Comparison of ENCODE assay signal across 13 cellular contexts in the genomic region with DNA sequence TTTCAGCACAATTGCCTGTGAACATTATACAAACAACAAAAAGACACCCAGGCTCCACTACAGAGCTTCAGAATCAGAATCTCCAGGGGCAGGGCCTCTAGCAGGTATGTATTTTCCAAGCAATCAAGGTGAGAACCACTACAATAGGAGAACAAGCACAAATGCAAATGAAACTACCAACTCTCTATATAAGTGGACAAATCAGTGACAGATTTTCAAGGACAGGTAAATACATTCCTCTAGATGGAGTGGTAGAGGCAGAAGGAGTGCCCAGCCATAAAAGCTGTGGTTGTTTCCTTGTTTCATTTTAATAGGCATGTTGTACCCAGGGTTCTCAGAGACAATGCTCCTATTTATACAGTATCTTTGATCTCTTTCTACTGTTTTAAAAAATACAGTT. TPM values are rescaled to one million over a fixed set of nuclear protein-coding genes. Genes with fewer than 3 reads are reported as not detected.
DNase-seq lines count a peak whose midpoint lies in the region; ATAC-seq, FAIRE-seq and TF ChIP-seq lines count a peak whose summit lies in the region.
"Had no signal": no experiment of that assay in that cellular context is flagged by ENCODE, and none has a peak within 500 bp of the region (broad histone marks: within the 10 kb centered on the region; RNA-seq: fewer than 3 reads in every experiment).

No MANE protein-coding gene starts in this region.

- H3K27me3 Mint-ChIP-seq in activated naive CD8-positive, alpha-beta T cell treated with anti-CD3 and anti-CD28 coated beads, Interleukin-2, amount 50 U/mL, for 24 hours: no peaks in the 10 kb centered on the region
- no peaks in the 10 kb centered on the region for H3K27me3 Mint-ChIP-seq in activated naive CD8-positive, alpha-beta T cell treated with anti-CD3 and anti-CD28 coated beads for 36 hours
- H3K27me3 Mint-ChIP-seq: activated CD8-positive, alpha-beta T cell treated with anti-CD3 and anti-CD28 coated beads for 36 hours had no signal

- intact Hi-C loops in upper lobe of right lung (cut with DNase I): no loop called here

- ATAC-seq in activated naive CD8-positive, alpha-beta T cell treated with anti-CD3 and anti-CD28 coated beads, Interleukin-2, amount 50 U/mL, for 24 hours: no peak
- ATAC-seq in upper lobe of right lung: peak; percentile 93
- ATAC-seq in omental fat pad (ENCODE audit: low FRiP score): no peak
- ATAC-seq: activated CD8-positive, alpha-beta T cell treated with anti-CD3 and anti-CD28 coated beads for 36 hours; Right ventricle myocardium inferior had no signal

- H2AFZ ChIP-seq in SU-DHL-6 (ENCODE audit: low read depth, low read length, severe bottlenecking) (no peak overlapping the region), keratinocyte (ENCODE audit: control insufficient read depth, low read length) (no peak overlapping the region)

- no peak for FAIRE-seq in keratinocyte (lab: Jason Lieb, UNC)

- H3K36me3 ChIP-seq in SU-DHL-6 (ENCODE audit: low read length) (peaks cover 18% of the 10 kb centered on the region), keratinocyte (ENCODE audit: control insufficient read depth in 2 of 2, extremely low read depth in 1 of 2, insufficient read depth in 2 of 2, low read length in 2 of 2) (peaks cover 20 to 37% of the 10 kb centered on the region in 2 experiments), upper lobe of right lung (peaks cover 56% of the 10 kb centered on the region)

- no peak for DNase-seq in activated naive CD8-positive, alpha-beta T cell treated with anti-CD3 and anti-CD28 coated beads, Interleukin-2, amount 50 U/mL, for 24 hours
- DNase-seq in activated naive CD8-positive, alpha-beta T cell treated with anti-CD3 and anti-CD28 coated beads for 36 hours: no peak
- no peak for DNase-seq in keratinocyte (ENCODE audit: low read depth, low spot score)
- no peak for DNase-seq in upper lobe of right lung
- no peak for DNase-seq in omental fat pad (ENCODE audit: low spot score)
- no peak for DNase-seq in DMS 273 (lab: John Stamatoyannopoulos, UW; ENCODE audit: unreplicated experiment)
- no peak for DNase-seq in activated effector memory CD4-positive, alpha-beta T cell treated with Interleukin-2 at 50 U/mL for 16 hours
- DNase-seq: activated CD8-positive, alpha-beta T cell treated with anti-CD3 and anti-CD28 coated beads for 36 hours; mesendoderm; NCI-H1105 treated with DMSO at 0.1 percent for 48 hours; stimulated activated CD8-positive, alpha-beta memory T cell treated with anti-CD3 and anti-CD28 coated beads, Interleukin-4, amount 100 ng/mL, for 48 hours had no signal

- TF ChIP-seq CTCF in SU-DHL-6 (IDR thresholded peaks at IDR 0.05; ENCODE audit: insufficient read depth, low read length, poor library complexity, severe bottlenecking): no peak
- peak in 2 of 3 experiments; percentile 15 to 29 for TF ChIP-seq CTCF in keratinocyte (optimal IDR thresholded peaks at IDR 0.05 in 1 of 3, IDR thresholded peaks at IDR 0.05 in 1 of 3, conservative IDR thresholded peaks at IDR 0.05 in 1 of 3; ENCODE audit: extremely low read depth in 1 of 3, insufficient read depth in 2 of 3, low read length in 3 of 3)
- peak; percentile 19 for TF ChIP-seq CTCF in upper lobe of right lung (IDR thresholded peaks at IDR 0.05)
- TF ChIP-seq CTCF in omental fat pad (IDR thresholded peaks at IDR 0.05): no peak

- peaks cover 16% of the 10 kb centered on the region for H3F3A ChIP-seq in SU-DHL-6 (ENCODE audit: insufficient read depth)

- H3K9ac ChIP-seq in SU-DHL-6 (ENCODE audit: low read length) (no peak overlapping the region), keratinocyte (ENCODE audit: control insufficient read depth, extremely low read depth, insufficient read depth, low read length) (no peak overlapping the region)

- no peak overlapping the region for H3K4me3 ChIP-seq in SU-DHL-6 (ENCODE audit: insufficient read depth, low read length, poor library complexity, severe bottlenecking)
- H3K4me3 ChIP-seq in keratinocyte (ENCODE audit: control insufficient read depth in 2 of 3, extremely low read depth in 1 of 3, insufficient read depth in 2 of 3, low read depth in 1 of 3, low read length in 3 of 3): no peak overlapping the region
- H3K4me3 ChIP-seq in upper lobe of right lung: no peak overlapping the region

- H3K79me2 ChIP-seq in SU-DHL-6 (ENCODE audit: insufficient read depth, low read length): peaks cover 27% of the 10 kb centered on the region
- H3K79me2 ChIP-seq in keratinocyte (ENCODE audit: control insufficient read depth, insufficient read depth, low read length): peaks cover 4% of the 10 kb centered on the region

- peaks cover 27% of the 10 kb centered on the region for H3K36me3 Mint-ChIP-seq in activated naive CD8-positive, alpha-beta T cell treated with anti-CD3 and anti-CD28 coated beads, Interleukin-2, amount 50 U/mL, for 24 hours (ENCODE audit: low read depth)
- peaks cover 17% of the 10 kb centered on the region for H3K36me3 Mint-ChIP-seq in activated naive CD8-positive, alpha-beta T cell treated with anti-CD3 and anti-CD28 coated beads for 36 hours

- H3K4me1 ChIP-seq in keratinocyte (ENCODE audit: control insufficient read depth, extremely low read depth, insufficient read depth, low read length) (no peaks in the 10 kb centered on the region), upper lobe of right lung (peaks cover 9% of the 10 kb centered on the region)

- peak overlapping the region; percentile 4 for H3K27ac Mint-ChIP-seq in activated naive CD8-positive, alpha-beta T cell treated with anti-CD3 and anti-CD28 coated beads, Interleukin-2, amount 50 U/mL, for 24 hours
- no peak overlapping the region for H3K27ac Mint-ChIP-seq in activated naive CD8-positive, alpha-beta T cell treated with anti-CD3 and anti-CD28 coated beads for 36 hours
- H3K27ac Mint-ChIP-seq: activated CD8-positive, alpha-beta T cell treated with anti-CD3 and anti-CD28 coated beads for 36 hours had no signal

- H3K9me1 ChIP-seq in keratinocyte (ENCODE audit: control insufficient read depth, extremely low read depth, insufficient read depth, low read length): no peaks in the 10 kb centered on the region

- H3K9me3 Mint-ChIP-seq in activated naive CD8-positive, alpha-beta T cell treated with anti-CD3 and anti-CD28 coated beads, Interleukin-2, amount 50 U/mL, for 24 hours: no peaks in the 10 kb centered on the region
- H3K9me3 Mint-ChIP-seq in activated naive CD8-positive, alpha-beta T cell treated with anti-CD3 and anti-CD28 coated beads for 36 hours: no peaks in the 10 kb centered on the region
- H3K9me3 Mint-ChIP-seq: activated CD8-positive, alpha-beta T cell treated with anti-CD3 and anti-CD28 coated beads for 36 hours had no signal

- no peaks in the 10 kb centered on the region for H3K9me2 ChIP-seq in SU-DHL-6 (replicated peaks; ENCODE audit: insufficient read depth, low read length)

- no peaks in the 10 kb centered on the region for H3K27me3 ChIP-seq in SU-DHL-6 (ENCODE audit: low read length)
- H3K27me3 ChIP-seq in keratinocyte (ENCODE audit: control insufficient read depth, extremely low read depth, insufficient read depth, low read length): no peaks in the 10 kb centered on the region
- no peaks in the 10 kb centered on the region for H3K27me3 ChIP-seq in upper lobe of right lung

- peaks cover 2% of the 10 kb centered on the region for H3K4me1 Mint-ChIP-seq in activated naive CD8-positive, alpha-beta T cell treated with anti-CD3 and anti-CD28 coated beads, Interleukin-2, amount 50 U/mL, for 24 hours
- H3K4me1 Mint-ChIP-seq in activated naive CD8-positive, alpha-beta T cell treated with anti-CD3 and anti-CD28 coated beads for 36 hours: no peaks in the 10 kb centered on the region

- H4K20me1 ChIP-seq in SU-DHL-6 (ENCODE audit: low read depth, low read length) (peaks cover 5% of the 10 kb centered on the region; the same call in 1 of the 2 replicates), keratinocyte (ENCODE audit: control insufficient read depth, extremely low read depth, insufficient read depth, low read length) (no peaks in the 10 kb centered on the region)

- no peak overlapping the region for H3K4me3 Mint-ChIP-seq in activated naive CD8-positive, alpha-beta T cell treated with anti-CD3 and anti-CD28 coated beads, Interleukin-2, amount 50 U/mL, for 24 hours
- H3K4me3 Mint-ChIP-seq in activated naive CD8-positive, alpha-beta T cell treated with anti-CD3 and anti-CD28 coated beads for 36 hours: no peak overlapping the region
- H3K4me3 Mint-ChIP-seq: activated CD8-positive, alpha-beta T cell treated with anti-CD3 and anti-CD28 coated beads for 36 hours had no signal

- H3K9me3 ChIP-seq in SU-DHL-6 (ENCODE audit: insufficient read depth, low read length) (no peaks in the 10 kb centered on the region), keratinocyte (ENCODE audit: control insufficient read depth, low read depth, low read length) (no peaks in the 10 kb centered on the region), upper lobe of right lung (no peaks in the 10 kb centered on the region)

- peak overlapping the region; percentile 68; the same call in 1 of the 2 replicates for H3K27ac ChIP-seq in SU-DHL-6 (ENCODE audit: low read depth, low read length)
- no peak overlapping the region for H3K27ac ChIP-seq in keratinocyte (ENCODE audit: control insufficient read depth, insufficient read depth, low read length)
- H3K27ac ChIP-seq in upper lobe of right lung: peak overlapping the region; percentile 2

- peak overlapping the region; percentile 34 for H3K4me2 ChIP-seq in SU-DHL-6 (ENCODE audit: low read depth, low read length, poor library complexity, severe bottlenecking)
- H3K4me2 ChIP-seq in keratinocyte (ENCODE audit: control insufficient read depth, extremely low read depth, insufficient read depth, low read depth, low read length): no peak overlapping the region

- dilution Hi-C loops in keratinocyte (cut with MboI; ENCODE audit: extremely low pct_ligation_motif_present, low sequenced_read_pairs): no loop called here

RNA-seq across cellular contexts. Expression of a gene that starts 20.1 kb away (rescaled TPM):
- 1 to 10 TPM; 1.1 to 1.2 TPM for total RNA-seq in activated naive CD8-positive, alpha-beta T cell treated with anti-CD3 and anti-CD28 coated beads for 36 hours
- 0.17 to 0.57 TPM (median 0.37 TPM) in 3 replicates for polyA plus RNA-seq in keratinocyte
- 1.4 TPM for polyA plus RNA-seq in keratinocyte (2011; ENCODE audit: low read depth)
- 0.05 and 0.06 TPM in 2 replicates for polyA plus RNA-seq in keratinocyte (2011; cell fraction: cytosol; rRNA removed)
- 2.8 and 4.1 TPM in 2 replicates for polyA plus RNA-seq in keratinocyte (2011; cell fraction: nucleus; rRNA removed)
- polyA plus RNA-seq in keratinocyte (2012; ENCODE audit: low replicate concordance): 0.36 and 1.1 TPM in 2 replicates
- 1.3 to 3.7 TPM (median 2.9 TPM) in 3 replicates for polyA minus RNA-seq in keratinocyte
- polyA minus RNA-seq in keratinocyte (2011; cell fraction: cytosol; rRNA and poly(A)+ RNA removed): not detected
- polyA minus RNA-seq in keratinocyte (2011; cell fraction: nucleus; rRNA and poly(A)+ RNA removed): 3.7 and 6.1 TPM in 2 replicates
- total RNA-seq in upper lobe of right lung: 5.0 TPM
- total RNA-seq in omental fat pad: 1 to 10 TPM in 3 of 4 donors, under 1 TPM in 1; 0.84 to 8.4 (median 2.7) TPM

RNA-seq across cellular contexts. Expression of a gene that starts 42.4 kb away (rescaled TPM):
- total RNA-seq in activated naive CD8-positive, alpha-beta T cell treated with anti-CD3 and anti-CD28 coated beads for 36 hours: 10 to 100 TPM; 82.4 to 90.5 TPM
- polyA plus RNA-seq in keratinocyte: 43.4 to 65.5 TPM (median 64.1 TPM) in 3 replicates
- 212 TPM for polyA plus RNA-seq in keratinocyte (2011; ENCODE audit: low read depth)
- polyA plus RNA-seq in keratinocyte (2011; cell fraction: cytosol; rRNA removed): 36.3 and 73.7 TPM in 2 replicates
- 89.4 and 117 TPM in 2 replicates for polyA plus RNA-seq in keratinocyte (2011; cell fraction: nucleus; rRNA removed)
- 50.3 and 70.4 TPM in 2 replicates for polyA plus RNA-seq in keratinocyte (2012; ENCODE audit: low replicate concordance)
- polyA minus RNA-seq in keratinocyte: 62.5 to 115 TPM (median 94.5 TPM) in 3 replicates
- polyA minus RNA-seq in keratinocyte (2011; cell fraction: cytosol; rRNA and poly(A)+ RNA removed): 51.8 TPM
- polyA minus RNA-seq in keratinocyte (2011; cell fraction: nucleus; rRNA and poly(A)+ RNA removed): 67.1 and 118 TPM in 2 replicates
- total RNA-seq in upper lobe of right lung: 137 TPM
- total RNA-seq in omental fat pad: 100 to 1,000 TPM in 3 of 4 donors, 10 to 100 TPM in 1; 75.1 to 116 (median 105) TPM

RNA-seq across cellular contexts. Expression of a gene that starts 44.0 kb away (rescaled TPM):
- total RNA-seq in activated naive CD8-positive, alpha-beta T cell treated with anti-CD3 and anti-CD28 coated beads for 36 hours: 10 to 100 TPM; 43.0 to 45.2 TPM
- polyA plus RNA-seq in keratinocyte: 69.7 to 110 TPM (median 91.4 TPM) in 3 replicates
- polyA plus RNA-seq in keratinocyte (2011; ENCODE audit: low read depth): 3.4 TPM
- polyA plus RNA-seq in keratinocyte (2011; cell fraction: cytosol; rRNA removed): 58.5 and 128 TPM in 2 replicates
- polyA plus RNA-seq in keratinocyte (2011; cell fraction: nucleus; rRNA removed): 56.8 and 60.7 TPM in 2 replicates
- 23.0 and 33.4 TPM in 2 replicates for polyA plus RNA-seq in keratinocyte (2012; ENCODE audit: low replicate concordance)
- polyA minus RNA-seq in keratinocyte: 29.4 to 67.0 TPM (median 38.5 TPM) in 3 replicates
- polyA minus RNA-seq in keratinocyte (2011; cell fraction: cytosol; rRNA and poly(A)+ RNA removed): 27.6 TPM
- 18.6 and 27.5 TPM in 2 replicates for polyA minus RNA-seq in keratinocyte (2011; cell fraction: nucleus; rRNA and poly(A)+ RNA removed)
- 15.5 TPM for total RNA-seq in upper lobe of right lung
- total RNA-seq in omental fat pad: 10 to 100 TPM; 14.3 to 22.3 (median 21.2) TPM

Comparison
In these comparisons a context has a peak if more than half of its experiments do, and no peak if none do; other contexts are left out.
1. CTCF ChIP-seq: peak in keratinocyte (2 of 3) and upper lobe of right lung (single experiment); none in SU-DHL-6 (single experiment) and omental fat pad (0 of 3).